In genomic region chr7:2981103-2981480, GRCh38 we compare ENCODE assay signal across 22 cellular contexts.
DNase-seq lines count a peak whose midpoint lies in the region; ATAC-seq lines count a peak whose summit lies in the region.
"Had no signal": no experiment of that assay in that cellular context is flagged by ENCODE, and none has a peak within 500 bp of the region (broad histone marks: within the 10 kb centered on the region; RNA-seq: fewer than 3 reads in every experiment).

No MANE protein-coding gene starts in this region.

- peak overlapping the region; percentile 86 for H3K27ac Mint-ChIP-seq in activated naive CD4-positive, alpha-beta T cell treated with anti-CD3 and anti-CD28 coated beads, Interleukin-2, amount 50 U/mL, for 24 hours
- no peak overlapping the region for H3K27ac Mint-ChIP-seq in activated naive CD4-positive, alpha-beta T cell treated with anti-CD3 and anti-CD28 coated beads, Interleukin-2, amount 10 ng/mL, durations not matched to agents 7 days and 5 days
- H3K27ac Mint-ChIP-seq in T-helper 17 cell, result peak overlapping the region; percentile 88
- peak overlapping the region; percentile 91 to 99 (median 97) for H3K27ac Mint-ChIP-seq in immature natural killer cell
- peak overlapping the region; percentile 93 for H3K27ac Mint-ChIP-seq in stimulated activated naive B cell treated with anti-CD40 and anti-IgM and Interleukin-4, amounts not matched to agents 10 μg/mL and 1 μg/mL and 100 μg/mL, for 72 hours

- CTCF ChIA-PET in activated naive CD4-positive, alpha-beta T cell treated with anti-CD3 and anti-CD28 coated beads, Interleukin-2, amount 10 ng/mL, durations not matched to agents 7 days and 5 days (lab: Charles Lee), result interaction anchor here (0.9 kb wide), 1 partner anchor 84 kb away, joined by 4 read pairs; no protein-coding TSS in a partner anchor

- H4K91ac ChIP-seq in neuronal stem cell (ENCODE audit: low read depth, low read length, poor library complexity), result no peak overlapping the region

- H3K27me3 ChIP-seq in H7 (ENCODE audit: control insufficient read depth, insufficient read depth, low read length), result no peaks in the 10 kb centered on the region
- peaks cover 0 to 32% (median 0%) of the 10 kb centered on the region in 3 experiments for H3K27me3 ChIP-seq in neuronal stem cell (ENCODE audit: control insufficient read depth in 3 of 3, insufficient read depth in 3 of 3, low read depth in 1 of 3, low read length in 3 of 3)

- ATAC-seq in T-helper 17 cell, result no peak
- ATAC-seq in stimulated activated naive B cell treated with anti-CD40 and anti-IgM and Interleukin-4, amounts not matched to agents 10 μg/mL and 1 μg/mL and 100 μg/mL, for 72 hours (replicated peaks), result no peak
- ATAC-seq: Right ventricle myocardium inferior had no signal

- H3K36me3 Mint-ChIP-seq in activated naive CD4-positive, alpha-beta T cell treated with anti-CD3 and anti-CD28 coated beads, Interleukin-2, amount 50 U/mL, for 24 hours, result peaks cover 5% of the 10 kb centered on the region
- peaks cover 56% of the 10 kb centered on the region for H3K36me3 Mint-ChIP-seq in activated naive CD4-positive, alpha-beta T cell treated with anti-CD3 and anti-CD28 coated beads, Interleukin-2, amount 10 ng/mL, durations not matched to agents 7 days and 5 days
- H3K36me3 Mint-ChIP-seq in T-helper 17 cell (ENCODE audit: low read depth), result no peaks in the 10 kb centered on the region
- H3K36me3 Mint-ChIP-seq in immature natural killer cell, result peaks cover 0 to 12% (median 4%) of the 10 kb centered on the region in 3 donors
- H3K36me3 Mint-ChIP-seq in stimulated activated naive B cell treated with anti-CD40 and anti-IgM and Interleukin-4, amounts not matched to agents 10 μg/mL and 1 μg/mL and 100 μg/mL, for 72 hours, result peaks cover 44 to 71% of the 10 kb centered on the region in 2 donors

- H3K9me3 ChIP-seq in T-helper 17 cell (ENCODE audit: control insufficient read depth, low read length, poor library complexity, severe bottlenecking) (no peaks in the 10 kb centered on the region), neuronal stem cell (replicated peaks in 1 of 2; ENCODE audit: control insufficient read depth in 2 of 2, insufficient read depth in 1 of 2, low read depth in 1 of 2, low read length in 2 of 2) (no peaks in the 10 kb centered on the region)
- H3K9me3 ChIP-seq: sigmoid colon had no signal

- no peaks in the 10 kb centered on the region for H3K36me3 ChIP-seq in H7 (replicated peaks; ENCODE audit: control insufficient read depth, insufficient read depth, low read length)
- H3K36me3 ChIP-seq in neuronal stem cell (replicated peaks in 1 of 2; ENCODE audit: control insufficient read depth in 2 of 2, insufficient read depth in 2 of 2, low read length in 2 of 2), result no peaks in the 10 kb centered on the region
- H3K36me3 ChIP-seq: sigmoid colon, tibial nerve had no signal

- H3K9me3 Mint-ChIP-seq in activated naive CD4-positive, alpha-beta T cell treated with anti-CD3 and anti-CD28 coated beads, Interleukin-2, amount 50 U/mL, for 24 hours, result no peaks in the 10 kb centered on the region
- no peaks in the 10 kb centered on the region for H3K9me3 Mint-ChIP-seq in activated naive CD4-positive, alpha-beta T cell treated with anti-CD3 and anti-CD28 coated beads, Interleukin-2, amount 10 ng/mL, durations not matched to agents 7 days and 5 days
- no peaks in the 10 kb centered on the region for H3K9me3 Mint-ChIP-seq in immature natural killer cell
- peaks cover 0 to 5% of the 10 kb centered on the region in 2 donors for H3K9me3 Mint-ChIP-seq in stimulated activated naive B cell treated with anti-CD40 and anti-IgM and Interleukin-4, amounts not matched to agents 10 μg/mL and 1 μg/mL and 100 μg/mL, for 72 hours
- H3K9me3 Mint-ChIP-seq: activated CD4-positive, alpha-beta memory T cell treated with anti-CD3 and anti-CD28 coated beads for 36 hours had no signal

- H3K23ac ChIP-seq in neuronal stem cell (ENCODE audit: low read depth, low read length, poor library complexity), result no peak overlapping the region

- H2BK5ac ChIP-seq in neuronal stem cell (ENCODE audit: low read length), result no peak overlapping the region

- peaks cover 85% of the 10 kb centered on the region for H3K4me1 Mint-ChIP-seq in activated naive CD4-positive, alpha-beta T cell treated with anti-CD3 and anti-CD28 coated beads, Interleukin-2, amount 50 U/mL, for 24 hours
- peaks cover 82% of the 10 kb centered on the region for H3K4me1 Mint-ChIP-seq in activated naive CD4-positive, alpha-beta T cell treated with anti-CD3 and anti-CD28 coated beads, Interleukin-2, amount 10 ng/mL, durations not matched to agents 7 days and 5 days
- H3K4me1 Mint-ChIP-seq in T-helper 17 cell (peaks cover 58% of the 10 kb centered on the region), immature natural killer cell (peaks cover 91 to 95% of the 10 kb centered on the region in 2 donors)
- H3K4me1 Mint-ChIP-seq in stimulated activated naive B cell treated with anti-CD40 and anti-IgM and Interleukin-4, amounts not matched to agents 10 μg/mL and 1 μg/mL and 100 μg/mL, for 72 hours, result peaks cover 62 to 95% of the 10 kb centered on the region in 2 donors

- peaks cover 0 to 12% of the 10 kb centered on the region in 2 donors for H3K4me1 ChIP-seq in neuronal stem cell (ENCODE audit: control insufficient read depth in 2 of 2, insufficient read depth in 1 of 2, low read depth in 1 of 2, low read length in 2 of 2)
- H3K4me1 ChIP-seq: parathyroid adenoma, sigmoid colon, tibial nerve had no signal

- H3K18ac ChIP-seq in neuronal stem cell (ENCODE audit: low read length), result no peak overlapping the region

- no peak overlapping the region for H2BK12ac ChIP-seq in neuronal stem cell (ENCODE audit: low read length)

- H2AK5ac ChIP-seq in neuronal stem cell (ENCODE audit: low read depth, low read length), result no peak overlapping the region

- H3K4me3 ChIP-seq in H7 (ENCODE audit: insufficient read depth, low read depth, low read length) (no peak overlapping the region), neuronal stem cell (ENCODE audit: low read length in 2 of 2) (no peak overlapping the region)
- H3K4me3 ChIP-seq: sigmoid colon, tibial nerve had no signal

- H3K27me3 Mint-ChIP-seq in activated naive CD4-positive, alpha-beta T cell treated with anti-CD3 and anti-CD28 coated beads, Interleukin-2, amount 50 U/mL, for 24 hours, result no peaks in the 10 kb centered on the region
- H3K27me3 Mint-ChIP-seq in activated naive CD4-positive, alpha-beta T cell treated with anti-CD3 and anti-CD28 coated beads, Interleukin-2, amount 10 ng/mL, durations not matched to agents 7 days and 5 days, result no peaks in the 10 kb centered on the region
- H3K27me3 Mint-ChIP-seq in T-helper 17 cell (no peaks in the 10 kb centered on the region), immature natural killer cell (ENCODE audit: low read depth in 3 of 3) (peaks cover 8 to 22% (median 8%) of the 10 kb centered on the region in 3 donors)
- H3K27me3 Mint-ChIP-seq in stimulated activated naive B cell treated with anti-CD40 and anti-IgM and Interleukin-4, amounts not matched to agents 10 μg/mL and 1 μg/mL and 100 μg/mL, for 72 hours, result no peaks in the 10 kb centered on the region
- H3K27me3 Mint-ChIP-seq: activated CD4-positive, alpha-beta memory T cell treated with anti-CD3 and anti-CD28 coated beads for 36 hours had no signal

- WGBS in neuronal stem cell (ENCODE audit: extremely low coverage in 2 of 2, insufficient read length in 2 of 2, insufficient replicate concordance in 1 of 2), 2 donors, result no CpG with 5 or more reads among the region's 8 CpGs

- no peak overlapping the region for H2BK15ac ChIP-seq in neuronal stem cell (ENCODE audit: low read length)

- no peak overlapping the region for H3K4me2 ChIP-seq in neuronal stem cell (ENCODE audit: insufficient read depth, low read length, poor library complexity, severe bottlenecking)

- H3K27ac ChIP-seq in neuronal stem cell (replicated peaks; ENCODE audit: low read length), result no peak overlapping the region
- H3K27ac ChIP-seq: dorsolateral prefrontal cortex, parathyroid adenoma, sigmoid colon, tibial nerve, VCaP had no signal

- no peaks in the 10 kb centered on the region for H3K79me1 ChIP-seq in neuronal stem cell (ENCODE audit: low read depth, low read length)

- H3K14ac ChIP-seq in neuronal stem cell (ENCODE audit: low read length), result no peak overlapping the region

- H3K9ac ChIP-seq in neuronal stem cell (ENCODE audit: low read depth, low read length, poor library complexity), result no peak overlapping the region
- H3K9ac ChIP-seq: parathyroid adenoma had no signal

- H4K8ac ChIP-seq in neuronal stem cell (ENCODE audit: low read depth, low read length), result no peak overlapping the region

- peak overlapping the region; percentile 74 for H3K4me3 Mint-ChIP-seq in activated naive CD4-positive, alpha-beta T cell treated with anti-CD3 and anti-CD28 coated beads, Interleukin-2, amount 50 U/mL, for 24 hours
- H3K4me3 Mint-ChIP-seq in activated naive CD4-positive, alpha-beta T cell treated with anti-CD3 and anti-CD28 coated beads, Interleukin-2, amount 10 ng/mL, durations not matched to agents 7 days and 5 days, result no peak overlapping the region
- H3K4me3 Mint-ChIP-seq in T-helper 17 cell (no peak overlapping the region), immature natural killer cell (peak overlapping the region; percentile 88 to 99 (median 93))
- peak overlapping the region; percentile 83 to 84 for H3K4me3 Mint-ChIP-seq in stimulated activated naive B cell treated with anti-CD40 and anti-IgM and Interleukin-4, amounts not matched to agents 10 μg/mL and 1 μg/mL and 100 μg/mL, for 72 hours
- H3K4me3 Mint-ChIP-seq: activated CD4-positive, alpha-beta memory T cell treated with anti-CD3 and anti-CD28 coated beads for 36 hours had no signal

- no peak overlapping the region for H2AFZ ChIP-seq in neuronal stem cell (ENCODE audit: low read length)
- H2AFZ ChIP-seq: parathyroid adenoma had no signal

- no peak overlapping the region for H3K4ac ChIP-seq in neuronal stem cell (ENCODE audit: low read length)

- H2BK120ac ChIP-seq in neuronal stem cell (ENCODE audit: low read depth, low read length), result no peak overlapping the region

- DNase-seq in activated naive CD4-positive, alpha-beta T cell treated with anti-CD3 and anti-CD28 coated beads, Interleukin-2, amount 10 ng/mL, durations not matched to agents 7 days and 5 days, result no peak
- DNase-seq in T-helper 17 cell, result no peak
- DNase-seq in immature natural killer cell, result no peak
- DNase-seq in stimulated activated naive B cell treated with anti-CD40 and anti-IgM and Interleukin-4, amounts not matched to agents 10 μg/mL and 1 μg/mL and 100 μg/mL, for 72 hours, result no peak
- DNase-seq in H7, result no peak
- no peak for DNase-seq in neuronal stem cell (ENCODE audit: low spot score)
- no peak for DNase-seq in COLO829 (ENCODE audit: low spot score)
- DNase-seq: ACHN; activated CD4-positive, alpha-beta memory T cell treated with anti-CD3 and anti-CD28 coated beads for 36 hours; erythroblast; IMR-90; mammary epithelial cell; MM.1S; NCI-H146; NCI-H526 treated with DMSO at 0.1 percent for 48 hours; sigmoid colon had no signal

Comparison
In these comparisons a context has a peak if more than half of its experiments do, and no peak if none do; other contexts are left out.
1. H3K4me3 Mint-ChIP-seq: peak in activated naive CD4-positive, alpha-beta T cell treated with anti-CD3 and anti-CD28 coated beads, Interleukin-2, amount 50 U/mL, for 24 hours (single experiment), immature natural killer cell (5 of 5) and stimulated activated naive B cell treated with anti-CD40 and anti-IgM and Interleukin-4, amounts not matched to agents 10 μg/mL and 1 μg/mL and 100 μg/mL, for 72 hours (2 of 2); none in activated naive CD4-positive, alpha-beta T cell treated with anti-CD3 and anti-CD28 coated beads, Interleukin-2, amount 10 ng/mL, durations not matched to agents 7 days and 5 days (single experiment) and T-helper 17 cell (single experiment).